28 cellular contexts compared by ENCODE assay signal in genomic region chr6:113385020-113385431, GRCh38.
DNase-seq lines count a peak whose midpoint lies in the region; TF ChIP-seq lines count a peak whose summit lies in the region.
"Had no signal": no experiment of that assay in that cellular context is flagged by ENCODE, and none has a peak within 500 bp of the region (broad histone marks: within the 10 kb centered on the region; RNA-seq: fewer than 3 reads in every experiment).

No MANE protein-coding gene starts in this region.

- 0 out of 2 replicates have a peak, but pooled peaks cover 3% of the 10 kb centered on the region for H3F3A ChIP-seq in PC-9 (ENCODE audit: insufficient read depth, low read depth)

- H3K9ac ChIP-seq in adipocyte (ENCODE audit: low read length) = no peak overlapping the region
- H3K9ac ChIP-seq in fibroblast of lung (ENCODE audit: insufficient read depth, low read length) = no peak overlapping the region

- H3K9me3 ChIP-seq in adipocyte (ENCODE audit: control insufficient read depth, low read length) = no peaks in the 10 kb centered on the region
- no peaks in the 10 kb centered on the region for H3K9me3 ChIP-seq in fibroblast of lung (ENCODE audit: control insufficient read depth, insufficient read depth, low read depth, low read length)
- H3K9me3 ChIP-seq in PC-9 (ENCODE audit: insufficient read depth, low read depth) = no peaks in the 10 kb centered on the region
- H3K9me3 ChIP-seq: adrenal gland, left lung, tibial nerve had no signal

- H3K27ac ChIP-seq in ACC112 (ENCODE audit: low read depth, low read length) (peak overlapping the region; percentile 8; the same call in 1 of the 2 replicates), fibroblast of lung (ENCODE audit: insufficient read depth, low read length) (no peak overlapping the region), PC-9 (no peak overlapping the region)
- H3K27ac ChIP-seq: 22Rv1, adrenal gland, cardiac muscle cell, left lung, RWPE1, skin epidermis, tibial nerve had no signal

- no peaks in the 10 kb centered on the region for H3K9me2 ChIP-seq in PC-9 (ENCODE audit: insufficient read depth)

- POLR2A ChIA-PET in PC-9 (lab: Charles Lee; ENCODE audit: unreplicated experiment) = interaction anchor here (0.6 kb wide), 1 partner anchor 260 kb away, joined by 3 read pairs; no protein-coding TSS in a partner anchor

- H3K4me2 ChIP-seq in fibroblast of lung (ENCODE audit: extremely low read depth, insufficient read depth, low read length) (peak overlapping the region; percentile 37), PC-9 (no peak overlapping the region)

- no peak overlapping the region for H3K4me3 ChIP-seq in ACC112 (ENCODE audit: low read depth, low read length)
- no peak overlapping the region for H3K4me3 ChIP-seq in adipocyte (ENCODE audit: low read length)
- H3K4me3 ChIP-seq in fibroblast of lung (replicated peaks in 1 of 4; ENCODE audit: control extremely low read depth in 1 of 4, insufficient read depth in 1 of 4, low read depth in 3 of 4, low read length in 4 of 4) = no peak overlapping the region
- no peak overlapping the region for H3K4me3 ChIP-seq in PC-9
- H3K4me3 ChIP-seq: adrenal gland, cardiac muscle cell, left lung, skin epidermis, tibial nerve had no signal

- CTCF ChIA-PET in PC-9 (lab: Charles Lee) = interaction anchor here (0.6 kb wide), 1 partner anchor 335 kb away, joined by 4 read pairs; no protein-coding TSS in a partner anchor

- H2AFZ ChIP-seq in ACC112 (ENCODE audit: low read length, unreplicated experiment) (peak overlapping the region; percentile 27), fibroblast of lung (ENCODE audit: low read length) (no peak overlapping the region), PC-9 (no peak overlapping the region)

- no peaks in the 10 kb centered on the region for H3K36me3 ChIP-seq in ACC112 (ENCODE audit: insufficient read depth, low read length)
- no peaks in the 10 kb centered on the region for H3K36me3 ChIP-seq in adipocyte (ENCODE audit: control insufficient read depth, insufficient read depth, low read length, severe bottlenecking)
- no peaks in the 10 kb centered on the region for H3K36me3 ChIP-seq in fibroblast of lung (ENCODE audit: control insufficient read depth, insufficient read depth, low read length)
- H3K36me3 ChIP-seq in PC-9 (ENCODE audit: low read depth) = no peaks in the 10 kb centered on the region
- H3K36me3 ChIP-seq: adrenal gland, cardiac muscle cell, left lung, tibial nerve had no signal

- H3K27me3 ChIP-seq in ACC112 (ENCODE audit: insufficient read depth, low read length) = no peaks in the 10 kb centered on the region
- H3K27me3 ChIP-seq in adipocyte (replicated peaks; ENCODE audit: control insufficient read depth, insufficient read depth, low read length) = no peaks in the 10 kb centered on the region
- H3K27me3 ChIP-seq in fibroblast of lung (ENCODE audit: control insufficient read depth, insufficient read depth, low read length) = no peaks in the 10 kb centered on the region
- no peaks in the 10 kb centered on the region for H3K27me3 ChIP-seq in PC-9 (ENCODE audit: insufficient read depth, low read depth)
- H3K27me3 ChIP-seq: adrenal gland, cardiac muscle cell, left lung, tibial nerve had no signal

- TF ChIP-seq CTCF in fibroblast of lung (conservative IDR thresholded peaks at IDR 0.05 in 1 of 2, IDR thresholded peaks at IDR 0.05 in 1 of 2; ENCODE audit: low read depth in 1 of 2, low read length in 2 of 2) (no peak), PC-9 (conservative IDR thresholded peaks at IDR 0.05) (no peak)

- peak; percentile 65 for DNase-seq in HS-5 (ENCODE audit: low read depth)
- DNase-seq in adipocyte (ENCODE audit: low read depth) = peak; percentile 50
- DNase-seq in fibroblast of lung (ENCODE audit: low read depth in 2 of 2) = peak; percentile 54 to 79
- no peak for DNase-seq in PC-9
- no peak for DNase-seq in activated CD4-positive, CD25-positive, alpha-beta regulatory T cell treated with anti-CD3 and anti-CD28 coated beads, Interleukin-2, amount 50 U/mL, for 72 hours
- DNase-seq in GOT3 (lab: John Stamatoyannopoulos, UW) = no peak
- no peak for DNase-seq in T-helper 9 cell
- DNase-seq: activated CD4-positive, alpha-beta T cell treated with anti-CD3 and anti-CD28 coated beads, Interleukin-2, amount 50 U/mL, for 1 hour; activated naive CD4-positive, alpha-beta T cell treated with Interleukin-2 at 50 U/mL for 16 hours; activated T-cell treated with anti-CD3 and anti-CD28 coated beads, Interleukin-2, amount 50 U/mL, for 72 hours; adrenal gland; AML-193; CD4-positive, alpha-beta T cell; cortex of kidney; hippocampal formation; left lung; NCI-H1417 treated with DMSO at 0.1 percent for 48 hours; NCI-H2081 treated with DMSO at 0.1 percent for 48 hours; NCI-H345; NCI-H748 treated with DMSO at 0.1 percent for 48 hours; stimulated activated CD4-positive, alpha-beta T cell treated with anti-CD3 and anti-CD28 coated beads, Interleukin-1b, Interleukin-23, amount 100 ng/mL, for 48 hours; stimulated activated CD8-positive, alpha-beta memory T cell treated with anti-CD3 and anti-CD28 coated beads, Interleukin-4, amount 100 ng/mL, for 48 hours had no signal

- no peaks in the 10 kb centered on the region for H4K20me1 ChIP-seq in fibroblast of lung (ENCODE audit: control insufficient read depth, extremely low read depth, insufficient read depth, low read length)
- H4K20me1 ChIP-seq in PC-9 (ENCODE audit: insufficient read depth) = no peaks in the 10 kb centered on the region

- peaks cover 20% of the 10 kb centered on the region for H3K4me1 ChIP-seq in ACC112 (ENCODE audit: control insufficient read depth, insufficient read depth, low read length, unreplicated experiment)
- no peaks in the 10 kb centered on the region for H3K4me1 ChIP-seq in adipocyte (ENCODE audit: control insufficient read depth, insufficient read depth, low read length)
- H3K4me1 ChIP-seq in fibroblast of lung (ENCODE audit: control insufficient read depth, extremely low read depth, insufficient read depth, low read length) = peaks cover 5% of the 10 kb centered on the region
- no peaks in the 10 kb centered on the region for H3K4me1 ChIP-seq in PC-9 (replicated peaks; ENCODE audit: insufficient read depth)
- H3K4me1 ChIP-seq: adrenal gland, left lung, tibial nerve had no signal

- no peaks in the 10 kb centered on the region for H3K79me2 ChIP-seq in ACC112 (ENCODE audit: control insufficient read depth, insufficient read depth, low read length, unreplicated experiment)
- H3K79me2 ChIP-seq in fibroblast of lung (ENCODE audit: control insufficient read depth, insufficient read depth, low read length) = no peaks in the 10 kb centered on the region
- H3K79me2 ChIP-seq in PC-9 (ENCODE audit: low read depth) = no peaks in the 10 kb centered on the region

- BruUV-seq in PC-9 (replicated peaks; lab: Mats Ljungman, UMichigan) = no TSS peak

- intact Hi-C loops in PC-9 (cut with micrococcal nuclease; ENCODE audit: unreplicated experiment) = no loop called here

Comparison
In these comparisons a context has a peak if more than half of its experiments do, and no peak if none do; other contexts are left out.
1. DNase-seq: peak in HS-5 (single experiment), adipocyte (single experiment) and fibroblast of lung (2 of 2); none in PC-9 (0 of 2), activated CD4-positive, CD25-positive, alpha-beta regulatory T cell treated with anti-CD3 and anti-CD28 coated beads, Interleukin-2, amount 50 U/mL, for 72 hours (single experiment), GOT3 (single experiment) and T-helper 9 cell (single experiment).